22 cellular contexts compared by ENCODE assay signal in genomic region chr4:53713767-53714166, GRCh38.
DNase-seq lines count a peak whose midpoint lies in the region; ATAC-seq, FAIRE-seq and TF ChIP-seq lines count a peak whose summit lies in the region.
"Had no signal": no experiment of that assay in that cellular context is flagged by ENCODE, and none has a peak within 500 bp of the region (broad histone marks: within the 10 kb centered on the region; RNA-seq: fewer than 3 reads in every experiment).

No MANE protein-coding gene starts in this region.

- H2AK5ac ChIP-seq in mesenchymal stem cell (ENCODE audit: low read length, severe bottlenecking), result no peak overlapping the region

- in situ Hi-C loops in HepG2 (cut with HindIII; ENCODE audit: extremely low pct_ligation_motif_present, low pct_unique_long_range_greater_than_20kb), result no loop called here

- H3K27me3 ChIP-seq in HepG2 (ENCODE audit: control insufficient read depth in 1 of 2, insufficient read depth in 2 of 2, low read length in 2 of 2), result peaks cover 0 to 6% of the 10 kb centered on the region in 2 experiments; a peak in 1 of 5 replicates
- H3K27me3 ChIP-seq in right lobe of liver, result no peaks in the 10 kb centered on the region
- H3K27me3 ChIP-seq in mesenchymal stem cell (ENCODE audit: control insufficient read depth in 1 of 2, insufficient read depth in 1 of 2, low read length in 2 of 2), result no peaks in the 10 kb centered on the region
- H3K27me3 ChIP-seq: BLaER1 treated with 17β-estradiol and CSF1 and Interleukin-3, amounts not matched to agents 10 nM and 100 nM had no signal

- H3K9me3 ChIP-seq in HepG2 (ENCODE audit: low read length) (no peaks in the 10 kb centered on the region), right lobe of liver (no peaks in the 10 kb centered on the region), mesenchymal stem cell (ENCODE audit: control insufficient read depth, low read length) (no peaks in the 10 kb centered on the region)
- H3K9me3 ChIP-seq: BLaER1 treated with 17β-estradiol and CSF1 and Interleukin-3, amounts not matched to agents 10 nM and 100 nM had no signal

- ATAC-seq in HepG2 (no peak), right lobe of liver (no peak), SK-N-SH treated with all-trans-retinoic acid at 6 μM for 48 hours (no peak), GM21423 (IDR thresholded peaks at IDR 0.05; ENCODE audit: unreplicated experiment) (no peak)
- ATAC-seq: PC-3 had no signal

- CTCF ChIA-PET in HepG2 (lab: Yijun Ruan, JAX; ENCODE audit: low intra/inter-chr PET ratio, low total read pairs), result no interaction called here

- H4K91ac ChIP-seq in mesenchymal stem cell (ENCODE audit: low read length), result no peak overlapping the region

- no peak overlapping the region for H3K23ac ChIP-seq in mesenchymal stem cell (ENCODE audit: low read length in 2 of 2)

- intact Hi-C loops in HepG2 (cut with micrococcal nuclease; ENCODE audit: unreplicated experiment), result no loop called here
- intact Hi-C loops in right lobe of liver (cut with DNase I), result no loop called here

- no peak overlapping the region for H2BK12ac ChIP-seq in mesenchymal stem cell (ENCODE audit: low read length in 2 of 2)

- TF ChIP-seq EP300 in HepG2 (IDR thresholded peaks at IDR 0.05; ENCODE audit: low read depth in 2 of 2, low read length in 2 of 2) (no peak), HepG2 (CRISPR knock-in tag; IDR thresholded peaks at IDR 0.05; ENCODE audit: borderline replicate concordance) (no peak)

- H3K79me1 ChIP-seq in mesenchymal stem cell (replicated peaks; ENCODE audit: low read length, poor library complexity, severe bottlenecking), result no peaks in the 10 kb centered on the region

- no peaks in the 10 kb centered on the region for H3K4me1 ChIP-seq in HepG2 (ENCODE audit: insufficient read depth, low read length)
- H3K4me1 ChIP-seq in right lobe of liver, result no peaks in the 10 kb centered on the region
- H3K4me1 ChIP-seq in mesenchymal stem cell (ENCODE audit: control insufficient read depth, insufficient read depth, low read depth, low read length), result no peaks in the 10 kb centered on the region

- no peak for FAIRE-seq in HepG2 (lab: Jason Lieb, UNC)
- FAIRE-seq: D721Med, GM18507 had no signal

- TF ChIP-seq POLR2A in HepG2 (IDR thresholded peaks at IDR 0.05; ENCODE audit: insufficient read depth in 1 of 2, low read depth in 2 of 2, low read length in 2 of 2) (no peak), right lobe of liver (IDR thresholded peaks at IDR 0.05) (no peak)

- H3K4me2 ChIP-seq in HepG2 (ENCODE audit: low read depth, low read length) (no peak overlapping the region), mesenchymal stem cell (ENCODE audit: low read length, poor library complexity, severe bottlenecking) (no peak overlapping the region)
- H3K4me2 ChIP-seq: BLaER1 treated with 17β-estradiol and CSF1 and Interleukin-3, amounts not matched to agents 10 nM and 100 nM had no signal

- H3K27ac ChIP-seq in HepG2 (ENCODE audit: extremely low read length, insufficient read depth, low read length) (no peak overlapping the region), right lobe of liver (no peak overlapping the region), mesenchymal stem cell (ENCODE audit: low read length, poor library complexity, severe bottlenecking) (no peak overlapping the region)
- H3K27ac ChIP-seq: BLaER1 treated with 17β-estradiol and CSF1 and Interleukin-3, amounts not matched to agents 10 nM and 100 nM had no signal

- H3K4ac ChIP-seq in mesenchymal stem cell (ENCODE audit: low read depth in 1 of 2, low read length in 2 of 2), result no peak overlapping the region

- H4K8ac ChIP-seq in mesenchymal stem cell (ENCODE audit: low read length), result no peak overlapping the region

- no peak for TF ChIP-seq RAD21 in HepG2 (CRISPR knock-in tag; IDR thresholded peaks at IDR 0.05)

- H3K18ac ChIP-seq in mesenchymal stem cell (ENCODE audit: low read depth in 1 of 2, low read length in 2 of 2), result no peak overlapping the region

- no peak overlapping the region for H3K14ac ChIP-seq in mesenchymal stem cell (ENCODE audit: low read length in 2 of 2)

- H3K79me2 ChIP-seq in HepG2 (ENCODE audit: insufficient read depth, low read length), result no peaks in the 10 kb centered on the region

- BruUV-seq in HepG2 (replicated peaks; lab: Mats Ljungman, UMichigan), result no TSS peak

- no peak overlapping the region for H2BK120ac ChIP-seq in mesenchymal stem cell (ENCODE audit: low read depth, low read length)

- TF ChIP-seq CTCF in HepG2 (CRISPR knock-in tag; IDR thresholded peaks at IDR 0.05), result no peak
- no peak for TF ChIP-seq CTCF in right lobe of liver (IDR thresholded peaks at IDR 0.05)

- no peak for DNase-seq in HepG2 (ENCODE audit: low spot score)
- no peak for DNase-seq in right lobe of liver
- DNase-seq in mesenchymal stem cell, result peak; percentile 39
- DNase-seq in DMS79 (lab: John Stamatoyannopoulos, UW), result no peak
- no peak for DNase-seq in NCI-H446 (lab: John Stamatoyannopoulos, UW)
- DNase-seq: CD4-positive, alpha-beta T cell; H7; Karpas-422; NCI-H1092 treated with DMSO at 0.1 percent for 48 hours; NCI-H1436; NCI-H1930; NCI-H2227 treated with DMSO at 0.1 percent for 48 hours; NCI-H510A; NCI-H748 treated with DMSO at 0.1 percent for 48 hours; NK-92 treated with Interleukin-12 subunit alpha and Interleukin-12 subunit beta, amount 100 ng/mL, for 24 hours; PC-3; T-helper 1 cell had no signal

- H4K20me1 ChIP-seq in HepG2 (ENCODE audit: insufficient read depth, low read length), result no peaks in the 10 kb centered on the region
- H4K20me1 ChIP-seq: BLaER1 treated with 17β-estradiol and CSF1 and Interleukin-3, amounts not matched to agents 10 nM and 100 nM had no signal

- POLR2A ChIA-PET in HepG2 (lab: Yijun Ruan, JAX), result no interaction called here

- H2BK5ac ChIP-seq in mesenchymal stem cell (ENCODE audit: low read depth, low read length, poor library complexity, severe bottlenecking), result no peak overlapping the region

- no peak overlapping the region for H3K9ac ChIP-seq in HepG2 (ENCODE audit: insufficient read depth, low read depth, low read length)
- no peak overlapping the region for H3K9ac ChIP-seq in mesenchymal stem cell (ENCODE audit: low read length)
- H3K9ac ChIP-seq: BLaER1 treated with 17β-estradiol and CSF1 and Interleukin-3, amounts not matched to agents 10 nM and 100 nM had no signal

- no peak overlapping the region for H3K4me3 ChIP-seq in HepG2 (replicated peaks in 1 of 3; ENCODE audit: insufficient read depth in 1 of 3, low read depth in 2 of 3, low read length in 3 of 3)
- no peak overlapping the region for H3K4me3 ChIP-seq in right lobe of liver
- no peak overlapping the region for H3K4me3 ChIP-seq in mesenchymal stem cell (ENCODE audit: insufficient read depth in 1 of 2, low read depth in 1 of 2, low read length in 2 of 2)
- H3K4me3 ChIP-seq: BLaER1 treated with 17β-estradiol and CSF1 and Interleukin-3, amounts not matched to agents 10 nM and 100 nM had no signal

- H2AFZ ChIP-seq in HepG2 (ENCODE audit: low read length), result no peak overlapping the region
- H2AFZ ChIP-seq in mesenchymal stem cell (ENCODE audit: low read depth, low read length), result no peak overlapping the region

- no peak overlapping the region for H2BK15ac ChIP-seq in mesenchymal stem cell (ENCODE audit: low read depth, poor library complexity, severe bottlenecking)

- no peaks in the 10 kb centered on the region for H3K36me3 ChIP-seq in HepG2 (replicated peaks in 1 of 2; ENCODE audit: control insufficient read depth in 1 of 2, insufficient read depth in 2 of 2, low read length in 2 of 2)
- no peaks in the 10 kb centered on the region for H3K36me3 ChIP-seq in right lobe of liver
- H3K36me3 ChIP-seq in mesenchymal stem cell (ENCODE audit: control insufficient read depth in 1 of 2, insufficient read depth in 2 of 2, low read depth in 1 of 2, low read length in 2 of 2), result no peaks in the 10 kb centered on the region
- H3K36me3 ChIP-seq: BLaER1 treated with 17β-estradiol and CSF1 and Interleukin-3, amounts not matched to agents 10 nM and 100 nM had no signal

TF ChIP-seq in HepG2, 621 proteins besides CTCF, POLR2A, EP300 and RAD21:
- TF ChIP-seq NFYB (CRISPR knock-in tag; IDR thresholded peaks at IDR 0.05), result no peak
- 0 out of 2 replicates have a peak, but pooled peaks have one; percentile 2 for TF ChIP-seq MAFF (IDR thresholded peaks at IDR 0.05; ENCODE audit: low read depth, low read length)

TF ChIP-seq in SK-N-SH treated with all-trans-retinoic acid at 6 μM for 48 hours, 23 proteins besides CTCF, POLR2A, EP300 and RAD21 (continues in another document):
- TF ChIP-seq TSHZ2 (CRISPR knock-in tag; IDR thresholded peaks at IDR 0.05), result peak; percentile 64
- no peak for TF ChIP-seq ARNTL (CRISPR knock-in tag; IDR thresholded peaks at IDR 0.05; ENCODE audit: borderline replicate concordance, low read depth)
- peak; percentile 78 for TF ChIP-seq TCF4 (CRISPR knock-in tag; IDR thresholded peaks at IDR 0.05; ENCODE audit: borderline replicate concordance)
